12 cellular contexts compared by ENCODE assay signal in the genomic region with DNA sequence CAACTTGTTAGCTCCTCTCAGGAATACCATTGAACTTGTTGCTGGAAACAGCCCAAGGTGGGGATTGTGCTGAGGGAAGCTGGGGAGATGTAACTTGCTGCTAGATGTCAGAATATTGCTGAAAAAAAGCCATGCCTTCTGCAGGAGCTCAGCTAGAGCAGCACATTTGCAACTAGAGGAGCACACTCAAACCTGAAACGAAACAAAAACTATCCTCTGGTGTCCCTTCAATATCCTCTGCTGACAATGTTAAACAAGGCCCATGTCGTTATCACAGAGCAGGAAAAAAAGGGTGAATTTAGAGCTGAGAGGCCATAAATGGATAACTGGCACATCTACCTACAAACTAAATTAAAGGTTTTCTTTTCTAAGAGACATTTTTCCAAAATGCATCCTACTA. TPM values are rescaled to one million over a fixed set of nuclear protein-coding genes. Genes with fewer than 3 reads are reported as not detected.
A peak's percentile ranks its signal among the peaks of the same experiment; 100 is the strongest.
DNase-seq lines count a peak whose midpoint lies in the region; ATAC-seq, FAIRE-seq and TF ChIP-seq lines count a peak whose summit lies in the region.
"Had no signal": no experiment of that assay in that cellular context is flagged by ENCODE, and none has a peak within 500 bp of the region (broad histone marks: within the 10 kb centered on the region; RNA-seq: fewer than 3 reads in every experiment).

No MANE protein-coding gene starts in this region.

- H3K27me3 ChIP-seq in lower lobe of right lung (ENCODE audit: low read depth) = no peaks in the 10 kb centered on the region

- no peak overlapping the region for H3K4me3 Mint-ChIP-seq in mesothelial cell of epicardium
- H3K4me3 Mint-ChIP-seq: activated naive CD8-positive, alpha-beta T cell treated with anti-CD3 and anti-CD28 coated beads, Interleukin-2, amount 10 ng/mL, durations not matched to agents 7 days and 5 days had no signal

- TF ChIP-seq CTCF in GM10248 (IDR thresholded peaks at IDR 0.05; ENCODE audit: control extremely low read depth, extremely low read depth, low read depth, missing control alignments) (no peak), lower lobe of right lung (IDR thresholded peaks at IDR 0.05) (no peak), mesothelial cell of epicardium (IDR thresholded peaks at IDR 0.05; ENCODE audit: unreplicated experiment) (no peak)

- H3K4me1 ChIP-seq in lower lobe of right lung = no peaks in the 10 kb centered on the region

- ATAC-seq in GM19328 (IDR thresholded peaks at IDR 0.05; ENCODE audit: unreplicated experiment) (peak; percentile 93), HG02759 (IDR thresholded peaks at IDR 0.05; ENCODE audit: unreplicated experiment) (peak; percentile 87), HG03521 (IDR thresholded peaks at IDR 0.05; ENCODE audit: unreplicated experiment) (peak; percentile 95), lower lobe of right lung (no peak)

- H3K27me3 Mint-ChIP-seq in mesothelial cell of epicardium (ENCODE audit: low read depth) = no peaks in the 10 kb centered on the region
- H3K27me3 Mint-ChIP-seq: activated naive CD8-positive, alpha-beta T cell treated with anti-CD3 and anti-CD28 coated beads, Interleukin-2, amount 10 ng/mL, durations not matched to agents 7 days and 5 days had no signal

- peak; percentile 15 for DNase-seq in GM10248 (ENCODE audit: extremely low spot score)
- no peak for DNase-seq in superior temporal gyrus (ENCODE audit: extremely low spot score)
- no peak for DNase-seq in HTR-8/SVneo (ENCODE audit: insufficient read length, low spot score)
- no peak for DNase-seq in lower lobe of right lung
- no peak for DNase-seq in mesothelial cell of epicardium (ENCODE audit: low spot score in 2 of 2, unreplicated experiment in 2 of 2)
- DNase-seq: activated naive CD8-positive, alpha-beta T cell treated with anti-CD3 and anti-CD28 coated beads, Interleukin-2, amount 10 ng/mL, durations not matched to agents 7 days and 5 days; effector CD4-positive, alpha-beta T cell; NCI-H2081 treated with DMSO at 0.1 percent for 48 hours had no signal

- POLR2A ChIA-PET in GM10248 (lab: Yijun Ruan, JAX) = no interaction called here

- H3K36me3 ChIP-seq in lower lobe of right lung = no peaks in the 10 kb centered on the region

- no peaks in the 10 kb centered on the region for H3K9me3 ChIP-seq in lower lobe of right lung

- H3K4me1 Mint-ChIP-seq in mesothelial cell of epicardium = no peaks in the 10 kb centered on the region

- H3K9me3 Mint-ChIP-seq in mesothelial cell of epicardium = peaks cover 4% of the 10 kb centered on the region
- H3K9me3 Mint-ChIP-seq: activated naive CD8-positive, alpha-beta T cell treated with anti-CD3 and anti-CD28 coated beads, Interleukin-2, amount 10 ng/mL, durations not matched to agents 7 days and 5 days had no signal

- no peak overlapping the region for H3K27ac Mint-ChIP-seq in mesothelial cell of epicardium
- H3K27ac Mint-ChIP-seq: activated naive CD8-positive, alpha-beta T cell treated with anti-CD3 and anti-CD28 coated beads, Interleukin-2, amount 10 ng/mL, durations not matched to agents 7 days and 5 days had no signal

- no peak overlapping the region for H3K4me3 ChIP-seq in lower lobe of right lung

- H3K36me3 Mint-ChIP-seq in mesothelial cell of epicardium = no peaks in the 10 kb centered on the region
- H3K36me3 Mint-ChIP-seq: activated naive CD8-positive, alpha-beta T cell treated with anti-CD3 and anti-CD28 coated beads, Interleukin-2, amount 10 ng/mL, durations not matched to agents 7 days and 5 days had no signal

- no peak overlapping the region for H3K27ac ChIP-seq in lower lobe of right lung

- intact Hi-C loops in lower lobe of right lung (cut with DNase I) = no loop called here

- CTCF ChIA-PET in GM10248 (lab: Yijun Ruan, JAX) = interaction anchor here (0.9 to 2.2 kb wide), 7 partner anchors 14 to 60 kb away, joined by 3 to 8 read pairs (median 3); a partner anchor contains a TSS

- FAIRE-seq in HTR-8/SVneo (lab: Jason Lieb, UNC) = no peak

RNA-seq across cellular contexts. Expression of a gene that starts 53.7 kb away (rescaled TPM):
- total RNA-seq in lower lobe of right lung (24.7 TPM), mesothelial cell of epicardium (9.3 to 12.0 TPM (median 11.1 TPM) in 3 replicates)
- total RNA-seq: HT1080 had no signal

RNA-seq across cellular contexts. Expression of a gene that starts 59.8 kb away (rescaled TPM):
- total RNA-seq in lower lobe of right lung (8.0 TPM), mesothelial cell of epicardium (15.3 to 15.6 TPM (median 15.3 TPM) in 3 replicates)
- total RNA-seq: activated naive CD8-positive, alpha-beta T cell treated with anti-CD3 and anti-CD28 coated beads, Interleukin-2, amount 10 ng/mL, durations not matched to agents 7 days and 5 days had no signal

Comparison
In these comparisons a context has a peak if more than half of its experiments do, and no peak if none do; other contexts are left out.
1. ATAC-seq: peak in GM19328 (single experiment), HG02759 (single experiment) and HG03521 (single experiment); none in lower lobe of right lung (0 of 2).